1 cellular context compared by ENCODE assay signal in the genomic region with DNA sequence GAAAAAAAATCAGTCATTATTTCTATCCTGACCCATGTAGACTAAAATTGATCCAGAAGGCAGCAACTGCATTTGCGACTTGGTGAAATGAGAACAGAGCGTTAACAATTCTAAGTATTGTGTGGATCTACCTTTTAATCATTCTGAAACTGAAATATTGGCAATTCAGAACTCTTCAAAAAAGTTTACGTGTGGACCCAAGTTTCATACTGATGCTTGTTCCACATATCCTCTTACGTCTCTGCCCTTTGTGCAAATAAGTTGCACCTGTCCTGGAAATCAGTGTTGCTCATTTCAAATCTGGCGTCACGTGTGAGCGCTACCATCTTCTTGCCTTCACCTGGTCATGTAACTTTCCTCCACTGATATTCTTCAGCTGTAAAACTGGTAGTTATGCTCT.
TF ChIP-seq lines count a peak whose summit lies in the region.

No MANE protein-coding gene starts in this region.

TF ChIP-seq in GM12878, 131 proteins besides CTCF, POLR2A, EP300 and RAD21 (continued from another document and continues in another):
- TF ChIP-seq ZBTB4 (CRISPR knock-in tag; IDR thresholded peaks at IDR 0.05) (no peak), SPI1 (IDR thresholded peaks at IDR 0.05; ENCODE audit: borderline replicate concordance, insufficient read depth, low read depth, low read length) (0 out of 2 replicates have a peak, but pooled peaks have one; percentile 6), TCF12 (IDR thresholded peaks at IDR 0.05; ENCODE audit: low read depth, low read length) (peak; percentile 91), TCF3 (IDR thresholded peaks at IDR 0.05; ENCODE audit: borderline replicate concordance, insufficient read depth, low read depth, low read length) (peak; percentile 64; the same call in 1 of the 2 replicates), CREB1 (IDR thresholded peaks at IDR 0.05; ENCODE audit: low read depth) (no peak; the same call in 1 of the 2 replicates), ATF2 (IDR thresholded peaks at IDR 0.05; ENCODE audit: low read length) (peak; percentile 43), USF2 (IDR thresholded peaks at IDR 0.05; ENCODE audit: borderline replicate concordance, low read depth, low read length) (peak; percentile 46; the same call in 1 of the 2 replicates), ZNF217 (IDR thresholded peaks at IDR 0.05) (no peak), ZNF687 (IDR thresholded peaks at IDR 0.05) (peak; percentile 78; the same call in 1 of the 2 replicates), KLF5 (IDR thresholded peaks at IDR 0.05; ENCODE audit: partially characterized antibody) (peak; percentile 33), SUZ12 (IDR thresholded peaks at IDR 0.05; ENCODE audit: unreplicated experiment) (no peak), HDAC6 (IDR thresholded peaks at IDR 0.05; ENCODE audit: unreplicated experiment) (no peak), GABPA (IDR thresholded peaks at IDR 0.05; ENCODE audit: low read depth) (no peak), E4F1 (IDR thresholded peaks at IDR 0.05; ENCODE audit: borderline replicate concordance, partially characterized antibody) (no peak), NFIC (IDR thresholded peaks at IDR 0.05; ENCODE audit: low read depth, low read length) (peak; percentile 74), IRF4 (IDR thresholded peaks at IDR 0.05; ENCODE audit: low read depth, low read length) (peak; percentile 75), IKZF2 (IDR thresholded peaks at IDR 0.05) (peak; percentile 75 to 84; a peak in 3 of 4 replicates), CREM (IDR thresholded peaks at IDR 0.05; ENCODE audit: low read depth) (peak; percentile 36; the same call in 1 of the 2 replicates), STAT1 (conservative IDR thresholded peaks at IDR 0.05) (no peak), KAT2A (conservative IDR thresholded peaks at IDR 0.05; ENCODE audit: control insufficient read depth, low read depth, low read length) (no peak), RB1 (IDR thresholded peaks at IDR 0.05; ENCODE audit: borderline replicate concordance) (no peak), ZBTB40 (IDR thresholded peaks at IDR 0.05; ENCODE audit: borderline replicate concordance) (no peak), MTA2 (IDR thresholded peaks at IDR 0.05; ENCODE audit: low read depth) (peak; percentile 70), EZH2 (IDR thresholded peaks at IDR 0.05; ENCODE audit: borderline replicate concordance, control insufficient read depth, low read depth, low read length) (no peak)
- TF ChIP-seq, protein P1, sequence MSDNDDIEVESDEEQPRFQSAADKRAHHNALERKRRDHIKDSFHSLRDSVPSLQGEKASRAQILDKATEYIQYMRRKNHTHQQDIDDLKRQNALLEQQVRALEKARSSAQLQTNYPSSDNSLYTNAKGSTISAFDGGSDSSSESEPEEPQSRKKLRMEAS (IDR thresholded peaks at IDR 0.05; ENCODE audit: low read depth, low read length): no peak
- TF ChIP-seq, protein P2, sequence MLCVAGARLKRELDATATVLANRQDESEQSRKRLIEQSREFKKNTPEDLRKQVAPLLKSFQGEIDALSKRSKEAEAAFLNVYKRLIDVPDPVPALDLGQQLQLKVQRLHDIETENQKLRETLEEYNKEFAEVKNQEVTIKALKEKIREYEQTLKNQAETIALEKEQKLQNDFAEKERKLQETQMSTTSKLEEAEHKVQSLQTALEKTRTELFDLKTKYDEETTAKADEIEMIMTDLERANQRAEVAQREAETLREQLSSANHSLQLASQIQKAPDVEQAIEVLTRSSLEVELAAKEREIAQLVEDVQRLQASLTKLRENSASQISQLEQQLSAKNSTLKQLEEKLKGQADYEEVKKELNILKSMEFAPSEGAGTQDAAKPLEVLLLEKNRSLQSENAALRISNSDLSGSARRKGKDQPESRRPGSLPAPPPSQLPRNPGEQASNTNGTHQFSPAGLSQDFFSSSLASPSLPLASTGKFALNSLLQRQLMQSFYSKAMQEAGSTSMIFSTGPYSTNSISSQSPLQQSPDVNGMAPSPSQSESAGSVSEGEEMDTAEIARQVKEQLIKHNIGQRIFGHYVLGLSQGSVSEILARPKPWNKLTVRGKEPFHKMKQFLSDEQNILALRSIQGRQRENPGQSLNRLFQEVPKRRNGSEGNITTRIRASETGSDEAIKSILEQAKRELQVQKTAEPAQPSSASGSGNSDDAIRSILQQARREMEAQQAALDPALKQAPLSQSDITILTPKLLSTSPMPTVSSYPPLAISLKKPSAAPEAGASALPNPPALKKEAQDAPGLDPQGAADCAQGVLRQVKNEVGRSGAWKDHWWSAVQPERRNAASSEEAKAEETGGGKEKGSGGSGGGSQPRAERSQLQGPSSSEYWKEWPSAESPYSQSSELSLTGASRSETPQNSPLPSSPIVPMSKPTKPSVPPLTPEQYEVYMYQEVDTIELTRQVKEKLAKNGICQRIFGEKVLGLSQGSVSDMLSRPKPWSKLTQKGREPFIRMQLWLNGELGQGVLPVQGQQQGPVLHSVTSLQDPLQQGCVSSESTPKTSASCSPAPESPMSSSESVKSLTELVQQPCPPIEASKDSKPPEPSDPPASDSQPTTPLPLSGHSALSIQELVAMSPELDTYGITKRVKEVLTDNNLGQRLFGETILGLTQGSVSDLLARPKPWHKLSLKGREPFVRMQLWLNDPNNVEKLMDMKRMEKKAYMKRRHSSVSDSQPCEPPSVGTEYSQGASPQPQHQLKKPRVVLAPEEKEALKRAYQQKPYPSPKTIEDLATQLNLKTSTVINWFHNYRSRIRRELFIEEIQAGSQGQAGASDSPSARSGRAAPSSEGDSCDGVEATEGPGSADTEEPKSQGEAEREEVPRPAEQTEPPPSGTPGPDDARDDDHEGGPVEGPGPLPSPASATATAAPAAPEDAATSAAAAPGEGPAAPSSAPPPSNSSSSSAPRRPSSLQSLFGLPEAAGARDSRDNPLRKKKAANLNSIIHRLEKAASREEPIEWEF (IDR thresholded peaks at IDR 0.05; ENCODE audit: insufficient replicate concordance, low read depth, low read length): peak; percentile 83
